Comparison of ENCODE assay signal across 16 cellular contexts in the genomic region with DNA sequence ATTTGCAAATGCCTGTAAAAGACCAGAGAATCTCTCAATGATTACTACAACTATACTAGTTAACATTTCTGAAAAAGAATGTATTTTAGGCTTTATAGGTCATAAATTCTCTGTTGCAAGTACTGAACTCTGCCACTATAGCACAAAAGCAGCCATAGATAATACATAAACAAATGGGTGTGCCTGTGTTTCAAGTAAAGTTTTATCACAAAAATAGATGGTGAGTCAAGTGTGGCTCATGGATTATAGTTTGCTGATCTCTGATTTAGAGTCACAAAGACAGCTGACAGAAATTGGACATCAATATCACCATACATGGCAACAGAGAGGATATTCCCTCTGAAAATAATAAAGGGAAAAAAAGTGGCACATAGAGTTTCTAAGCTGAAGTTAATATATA.
DNase-seq lines count a peak whose midpoint lies in the region; ATAC-seq and TF ChIP-seq lines count a peak whose summit lies in the region.
"Had no signal": no experiment of that assay in that cellular context is flagged by ENCODE, and none has a peak within 500 bp of the region (broad histone marks: within the 10 kb centered on the region; RNA-seq: fewer than 3 reads in every experiment).

No MANE protein-coding gene starts in this region.

- H3K9me2 ChIP-seq in SU-DHL-6 (replicated peaks; ENCODE audit: insufficient read depth, low read length): no peaks in the 10 kb centered on the region

- H3K4me3 ChIP-seq in SU-DHL-6 (ENCODE audit: insufficient read depth, low read length, poor library complexity, severe bottlenecking) (no peak overlapping the region), mucosa of descending colon (no peak overlapping the region), coronary artery (no peak overlapping the region), body of pancreas (no peak overlapping the region)
- H3K4me3 ChIP-seq: BLaER1, GM23338 had no signal

- intact Hi-C loops in mucosa of descending colon (cut with DNase I, micrococcal nuclease): no loop called here
- intact Hi-C loops in head of caudate nucleus (cut with DNase I): no loop called here
- intact Hi-C loops in body of pancreas (cut with DNase I): no loop called here

- H2AFZ ChIP-seq in SU-DHL-6 (ENCODE audit: low read depth, low read length, severe bottlenecking): peak overlapping the region; percentile 7
- H2AFZ ChIP-seq: GM23338 had no signal

- no peaks in the 10 kb centered on the region for H3K36me3 ChIP-seq in SU-DHL-6 (ENCODE audit: low read length)
- H3K36me3 ChIP-seq in mucosa of descending colon (ENCODE audit: low read depth): no peaks in the 10 kb centered on the region
- H3K36me3 ChIP-seq in body of pancreas (replicated peaks in 1 of 2; ENCODE audit: insufficient read depth in 1 of 2, low read depth in 2 of 2): no peaks in the 10 kb centered on the region
- H3K36me3 ChIP-seq: BLaER1 had no signal

- H3K4me1 ChIP-seq in mucosa of descending colon (ENCODE audit: low read depth) (no peaks in the 10 kb centered on the region), body of pancreas (no peaks in the 10 kb centered on the region)
- H3K4me1 ChIP-seq: BLaER1 had no signal

- no peaks in the 10 kb centered on the region for H3K79me2 ChIP-seq in SU-DHL-6 (ENCODE audit: insufficient read depth, low read length)

- TF ChIP-seq POLR2A in body of pancreas (IDR thresholded peaks at IDR 0.05): no peak

- ATAC-seq in mucosa of descending colon (peak; percentile 70), body of pancreas (no peak)
- ATAC-seq: GM23338 had no signal

- no peaks in the 10 kb centered on the region for H3K27me3 ChIP-seq in SU-DHL-6 (ENCODE audit: low read length)
- no peaks in the 10 kb centered on the region for H3K27me3 ChIP-seq in body of pancreas
- H3K27me3 ChIP-seq: BLaER1 had no signal

- H3K9ac ChIP-seq in SU-DHL-6 (ENCODE audit: low read length): no peak overlapping the region
- H3K9ac ChIP-seq: BLaER1 had no signal

- no peak overlapping the region for H3K4me2 ChIP-seq in SU-DHL-6 (ENCODE audit: low read depth, low read length, poor library complexity, severe bottlenecking)
- H3K4me2 ChIP-seq: BLaER1, GM23338 had no signal

- no peaks in the 10 kb centered on the region for H3K9me3 ChIP-seq in SU-DHL-6 (ENCODE audit: insufficient read depth, low read length)
- H3K9me3 ChIP-seq in mucosa of descending colon: no peaks in the 10 kb centered on the region
- H3K9me3 ChIP-seq in body of pancreas: no peaks in the 10 kb centered on the region
- H3K9me3 ChIP-seq: BLaER1 had no signal

- TF ChIP-seq CTCF in SU-DHL-6 (IDR thresholded peaks at IDR 0.05; ENCODE audit: insufficient read depth, low read length, poor library complexity, severe bottlenecking): no peak
- no peak for TF ChIP-seq CTCF in mucosa of descending colon (IDR thresholded peaks at IDR 0.05)
- TF ChIP-seq CTCF in coronary artery (IDR thresholded peaks at IDR 0.05): no peak
- no peak for TF ChIP-seq CTCF in body of pancreas (IDR thresholded peaks at IDR 0.05)

- no peaks in the 10 kb centered on the region for H3F3A ChIP-seq in SU-DHL-6 (ENCODE audit: insufficient read depth)

- peak; percentile 12 for DNase-seq in foreskin melanocyte
- DNase-seq in mucosa of descending colon: no peak
- DNase-seq in DMS79 treated with DMSO at 0.1 percent for 48 hours (lab: John Stamatoyannopoulos, UW): no peak
- DNase-seq in head of caudate nucleus: no peak
- DNase-seq in coronary artery (ENCODE audit: low spot score): no peak
- no peak for DNase-seq in body of pancreas
- DNase-seq: 8988T; CD4-positive, alpha-beta memory T cell; DMS153; DMS79; GF-D8; HCEC 1CT had no signal

- H4K20me1 ChIP-seq in SU-DHL-6 (ENCODE audit: low read depth, low read length): no peaks in the 10 kb centered on the region
- H4K20me1 ChIP-seq: BLaER1 had no signal

- H3K27ac ChIP-seq in SU-DHL-6 (ENCODE audit: low read depth, low read length) (no peak overlapping the region), coronary artery (no peak overlapping the region), body of pancreas (no peak overlapping the region)
- H3K27ac ChIP-seq: BLaER1, HL-60 had no signal
